In the genomic region with DNA sequence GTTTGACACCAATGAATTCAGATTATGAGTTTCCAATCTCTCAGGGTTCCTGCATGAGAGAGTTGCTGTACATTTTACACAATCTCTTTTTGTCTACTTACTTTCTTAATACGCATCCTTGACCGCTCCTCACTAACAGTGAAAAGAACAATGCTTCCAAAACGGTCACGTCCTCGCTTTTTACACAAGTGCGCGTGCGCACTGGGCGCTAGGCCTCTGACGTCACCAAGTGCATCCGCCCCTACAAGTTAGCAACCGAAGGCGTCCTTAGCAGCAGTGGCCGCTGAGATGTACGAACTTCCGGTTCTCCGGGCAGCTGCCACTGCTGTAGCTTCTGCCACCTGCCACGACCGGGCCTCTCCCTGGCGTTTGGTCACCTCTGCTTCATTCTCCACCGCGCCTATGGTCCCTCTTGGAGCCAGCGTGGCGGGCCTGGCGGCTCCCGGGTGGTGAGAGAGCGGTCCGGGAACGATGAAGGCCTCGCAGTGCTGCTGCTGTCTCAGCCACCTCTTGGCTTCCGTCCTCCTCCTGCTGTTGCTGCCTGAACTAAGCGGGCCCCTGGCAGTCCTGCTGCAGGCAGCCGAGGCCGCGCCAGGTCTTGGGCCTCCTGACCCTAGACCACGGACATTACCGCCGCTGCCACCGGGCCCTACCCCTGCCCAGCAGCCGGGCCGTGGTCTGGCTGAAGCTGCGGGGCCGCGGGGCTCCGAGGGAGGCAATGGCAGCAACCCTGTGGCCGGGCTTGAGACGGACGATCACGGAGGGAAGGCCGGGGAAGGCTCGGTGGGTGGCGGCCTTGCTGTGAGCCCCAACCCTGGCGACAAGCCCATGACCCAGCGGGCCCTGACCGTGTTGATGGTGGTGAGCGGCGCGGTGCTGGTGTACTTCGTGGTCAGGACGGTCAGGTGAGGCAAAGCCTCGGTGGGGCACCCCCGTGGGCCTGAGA, we compare ENCODE assay signal across 8 cellular contexts. TPM values are rescaled to one million over a fixed set of nuclear protein-coding genes. Genes with fewer than 3 reads are reported as not detected.
DNase-seq lines count a peak whose midpoint lies in the region; ATAC-seq and TF ChIP-seq lines count a peak whose summit lies in the region.

A gene (plus strand): TSS at position 315 of the 946 bp plus-strand sequence. CDS start 157 bp downstream, at position 472.

- H3K4me3 ChIP-seq in choroid plexus epithelial cell (ENCODE audit: low read depth, low read length) = peak within 1 kb of the TSS; percentile 88

- DNase-seq in AG09319 (ENCODE audit: extremely low read depth, low read depth) (peak; percentile 92), NCI-H460 (ENCODE audit: extremely low read depth, low read depth) (peak; percentile 97), choroid plexus epithelial cell (ENCODE audit: low read depth) (peak; percentile 98), kidney glomerular epithelial cell (lab: John Stamatoyannopoulos, UW) (peak; percentile 93)
- DNase-seq in activated CD4-positive, alpha-beta T cell treated with anti-CD3 and anti-CD28 coated beads for 24 hours (ENCODE audit: low read depth in 2 of 2) = peak; percentile 89 to 90
- peak; percentile 82 to 84 for DNase-seq in stimulated activated CD4-positive, alpha-beta T cell treated with anti-CD3 and anti-CD28 coated beads, Interleukin-1b, Interleukin-23, amount 100 ng/mL, for 1 hour (ENCODE audit: low read depth in 2 of 2)

- ATAC-seq in GM19043 (IDR thresholded peaks at IDR 0.05; ENCODE audit: low read depth, unreplicated experiment) = peak; percentile 97
- peak; percentile 98 for ATAC-seq in HG03378 (IDR thresholded peaks at IDR 0.05; ENCODE audit: unreplicated experiment)

- TF ChIP-seq CTCF in AG09319 (IDR thresholded peaks at IDR 0.05; ENCODE audit: low read depth, low read length) (no peak), choroid plexus epithelial cell (conservative IDR thresholded peaks at IDR 0.05; ENCODE audit: low read depth, low read length) (no peak)

RNA-seq across cellular contexts. Expression of the gene that starts here (rescaled TPM):
- total RNA-seq in NCI-H460 (2014; rRNA removed; shearing (Covaris generic)) = 19.6 and 24.3 TPM in 2 replicates
- 30.2 and 40.0 TPM in 2 replicates for polyA plus RNA-seq in NCI-H460 (2014; cell fraction: nucleus; rRNA removed)

Comparison
In these comparisons a context has a peak if more than half of its experiments do, and no peak if none do; other contexts are left out.
1. Peak in every context shown above with its lines: DNase-seq, ATAC-seq and H3K4me3 ChIP-seq.